Comparison of ENCODE assay signal across 23 cellular contexts in genomic region chr5:149457393-149457763, GRCh38.
DNase-seq lines count a peak whose midpoint lies in the region; ATAC-seq and TF ChIP-seq lines count a peak whose summit lies in the region.
"Had no signal": no experiment of that assay in that cellular context is flagged by ENCODE, and none has a peak within 500 bp of the region (broad histone marks: within the 10 kb centered on the region; RNA-seq: fewer than 3 reads in every experiment).

No MANE protein-coding gene starts in this region.

- no peaks in the 10 kb centered on the region for H3K27me3 Mint-ChIP-seq in T-helper 17 cell
- H3K27me3 Mint-ChIP-seq: activated CD4-positive, alpha-beta memory T cell treated with anti-CD3 and anti-CD28 coated beads for 36 hours; activated naive CD4-positive, alpha-beta T cell treated with anti-CD3 and anti-CD28 coated beads, Interleukin-2, amount 50 U/mL, for 24 hours; activated T-cell treated with anti-CD3 and anti-CD28 coated beads, Interleukin-2, amount 50 U/mL, for 24 hours; effector memory CD8-positive, alpha-beta T cell; naive thymus-derived CD8-positive, alpha-beta T cell; type B pancreatic cell had no signal

- no peak overlapping the region for H3K4me3 Mint-ChIP-seq in T-helper 17 cell
- H3K4me3 Mint-ChIP-seq: activated CD4-positive, alpha-beta memory T cell treated with anti-CD3 and anti-CD28 coated beads for 36 hours; activated naive CD4-positive, alpha-beta T cell treated with anti-CD3 and anti-CD28 coated beads, Interleukin-2, amount 50 U/mL, for 24 hours; activated T-cell treated with anti-CD3 and anti-CD28 coated beads, Interleukin-2, amount 50 U/mL, for 24 hours; CD8-positive, alpha-beta T cell; effector memory CD8-positive, alpha-beta T cell; memory B cell; naive thymus-derived CD8-positive, alpha-beta T cell; type B pancreatic cell had no signal

- no peak overlapping the region for H3K4me3 ChIP-seq in muscle layer of colon (ENCODE audit: low read depth in 1 of 2, low read length in 2 of 2)
- no peak overlapping the region for H3K4me3 ChIP-seq in tibial artery
- H3K4me3 ChIP-seq: pancreas, Peyer's patch, SK-N-MC had no signal

- H3K27ac Mint-ChIP-seq in T-helper 17 cell: peak overlapping the region; percentile 73
- H3K27ac Mint-ChIP-seq: activated CD4-positive, alpha-beta memory T cell treated with anti-CD3 and anti-CD28 coated beads for 36 hours; activated naive CD4-positive, alpha-beta T cell treated with anti-CD3 and anti-CD28 coated beads, Interleukin-2, amount 50 U/mL, for 24 hours; activated T-cell treated with anti-CD3 and anti-CD28 coated beads, Interleukin-2, amount 50 U/mL, for 24 hours; CD8-positive, alpha-beta T cell; effector memory CD8-positive, alpha-beta T cell; memory B cell; type B pancreatic cell had no signal

- no peak for DNase-seq in T-helper 17 cell
- peak; percentile 28 for DNase-seq in left ventricle myocardium superior
- no peak for DNase-seq in tibial artery
- DNase-seq in SW480 (ENCODE audit: low spot score): no peak
- no peak for DNase-seq in NCI-H526 (lab: John Stamatoyannopoulos, UW)
- DNase-seq in NCI-H226: no peak
- DNase-seq: activated CD4-positive, alpha-beta memory T cell treated with anti-CD3 and anti-CD28 coated beads for 36 hours; activated T-cell treated with anti-CD3 and anti-CD28 coated beads, Interleukin-2, amount 50 U/mL, for 24 hours; CD8-positive, alpha-beta T cell; effector memory CD8-positive, alpha-beta T cell; naive thymus-derived CD8-positive, alpha-beta T cell; NCI-H1930; NCI-H446 treated with DMSO at 0.1 percent for 48 hours; pancreas; Peyer's patch; stimulated activated naive CD4-positive, alpha-beta T cell had no signal

- H3K36me3 ChIP-seq in muscle layer of colon (ENCODE audit: insufficient read depth, low read length) (no peaks in the 10 kb centered on the region), tibial artery (no peaks in the 10 kb centered on the region)
- H3K36me3 ChIP-seq: pancreas, Peyer's patch had no signal

- no peak overlapping the region for H3K9ac ChIP-seq in muscle layer of colon (ENCODE audit: low read length)
- H3K9ac ChIP-seq: KMS-11 had no signal

- H3K9me3 ChIP-seq in T-helper 17 cell (ENCODE audit: control insufficient read depth, low read length, poor library complexity, severe bottlenecking) (no peaks in the 10 kb centered on the region), muscle layer of colon (ENCODE audit: low read length) (no peaks in the 10 kb centered on the region), tibial artery (no peaks in the 10 kb centered on the region)
- H3K9me3 ChIP-seq: pancreas, Peyer's patch had no signal

- H3K36me3 Mint-ChIP-seq in T-helper 17 cell (ENCODE audit: low read depth): peaks cover 3% of the 10 kb centered on the region
- H3K36me3 Mint-ChIP-seq: activated CD4-positive, alpha-beta memory T cell treated with anti-CD3 and anti-CD28 coated beads for 36 hours; activated naive CD4-positive, alpha-beta T cell treated with anti-CD3 and anti-CD28 coated beads, Interleukin-2, amount 50 U/mL, for 24 hours; CD8-positive, alpha-beta T cell; memory B cell; naive thymus-derived CD8-positive, alpha-beta T cell; type B pancreatic cell had no signal

- no peaks in the 10 kb centered on the region for H3K27me3 ChIP-seq in muscle layer of colon (ENCODE audit: control insufficient read depth in 1 of 2, insufficient read depth in 2 of 2, low read length in 2 of 2)
- H3K27me3 ChIP-seq in tibial artery: no peaks in the 10 kb centered on the region
- H3K27me3 ChIP-seq: pancreas, Peyer's patch had no signal

- intact Hi-C loops in left ventricle myocardium superior (cut with micrococcal nuclease): no loop called here
- intact Hi-C loops in tibial artery (cut with DNase I; ENCODE audit: low total_unique reads): no loop called here

- TF ChIP-seq CTCF in tibial artery (IDR thresholded peaks at IDR 0.05): no peak

- peaks cover 38% of the 10 kb centered on the region for H3K4me1 ChIP-seq in muscle layer of colon (ENCODE audit: insufficient read depth, low read length)
- peaks cover 0 to 47% (median 27%) of the 10 kb centered on the region in 4 donors for H3K4me1 ChIP-seq in tibial artery

- H3K27ac ChIP-seq in muscle layer of colon (ENCODE audit: low read depth, low read length): peak overlapping the region; percentile 12
- peak overlapping the region; percentile 62 to 80 for H3K27ac ChIP-seq in tibial artery
- H3K27ac ChIP-seq: KMS-11, SK-N-MC had no signal

- peaks cover 4% of the 10 kb centered on the region for H3K4me1 Mint-ChIP-seq in T-helper 17 cell
- H3K4me1 Mint-ChIP-seq: activated naive CD4-positive, alpha-beta T cell treated with anti-CD3 and anti-CD28 coated beads, Interleukin-2, amount 50 U/mL, for 24 hours had no signal

- ATAC-seq in T-helper 17 cell (no peak), left ventricle myocardium superior (no peak), HG03095 (IDR thresholded peaks at IDR 0.05; ENCODE audit: unreplicated experiment) (no peak)
- ATAC-seq: CD8-positive, alpha-beta T cell; effector memory CD8-positive, alpha-beta T cell; naive thymus-derived CD8-positive, alpha-beta T cell had no signal
